ENCODE assay signal across 19 cellular contexts in the genomic region with DNA sequence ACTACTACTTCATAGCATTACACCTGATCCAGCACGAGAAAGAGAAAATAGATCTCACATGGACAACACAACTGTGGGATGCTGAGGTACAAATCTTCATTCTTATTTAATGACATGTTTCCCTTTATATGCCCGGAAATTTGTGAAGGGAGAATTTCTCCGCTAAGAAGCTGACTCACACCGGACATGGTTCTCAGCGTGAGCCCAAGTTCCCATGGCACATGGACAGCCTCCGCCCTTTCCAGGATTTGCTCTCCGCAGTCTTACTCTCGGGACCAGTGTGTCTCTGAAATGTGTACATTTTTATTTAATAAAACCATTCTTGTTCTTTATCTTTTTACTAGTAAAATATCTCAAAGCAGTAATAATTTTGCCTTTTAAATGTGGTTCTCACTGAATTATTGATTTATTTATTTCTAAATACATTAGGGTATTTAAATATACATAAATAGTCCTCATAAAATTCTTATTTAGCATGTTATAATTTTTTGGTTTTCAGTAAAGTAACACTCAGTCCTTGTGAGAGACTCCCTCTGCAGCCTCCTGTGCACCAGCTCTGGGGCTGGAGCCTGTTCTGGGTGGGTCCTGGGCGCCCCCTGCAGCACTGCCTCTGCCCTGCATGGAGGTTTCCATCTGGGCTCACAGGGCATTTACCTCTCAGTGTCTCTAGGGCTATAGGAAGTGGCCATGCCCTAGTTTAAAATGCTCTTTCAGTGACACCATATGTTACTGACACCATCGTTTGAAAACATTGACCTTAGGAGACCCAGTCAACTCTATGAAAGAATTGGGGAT.
A peak's percentile ranks its signal among the peaks of the same experiment; 100 is the strongest.
DNase-seq lines count a peak whose midpoint lies in the region; ATAC-seq, FAIRE-seq and TF ChIP-seq lines count a peak whose summit lies in the region.
"Had no signal": no experiment of that assay in that cellular context is flagged by ENCODE, and none has a peak within 500 bp of the region (broad histone marks: within the 10 kb centered on the region; RNA-seq: fewer than 3 reads in every experiment).

No MANE protein-coding gene starts in this region.

- CTCF ChIA-PET in activated B cell treated with CpG ODN at 0.5 μM for 24 hours (lab: Charles Lee) = no interaction called here

- WGBS in pancreas, 2 donors = 56 to 58% methylated on average over 10 of the region's 10 CpGs

- no peaks in the 10 kb centered on the region for H3K36me3 Mint-ChIP-seq in activated T-cell treated with anti-CD3 and anti-CD28 coated beads, Interleukin-2, amount 50 U/mL, for 72 hours (ENCODE audit: insufficient read depth in 2 of 2)
- H3K36me3 Mint-ChIP-seq in activated T-cell treated with anti-CD3 and anti-CD28 coated beads, Interleukin-2, amount 50 U/mL, for 24 hours (ENCODE audit: low read depth) = no peaks in the 10 kb centered on the region
- no peaks in the 10 kb centered on the region for H3K36me3 Mint-ChIP-seq in activated B cell treated with CpG ODN at 0.5 μM for 24 hours (ENCODE audit: low read depth)
- H3K36me3 Mint-ChIP-seq in osteocyte (ENCODE audit: unreplicated experiment) = no peaks in the 10 kb centered on the region
- H3K36me3 Mint-ChIP-seq: activated naive CD8-positive, alpha-beta T cell; natural killer cell treated with Interleukin-12 subunit alpha and Interleukin-12 subunit beta and Interleukin-15 and Interleukin-18, amount 100 ng/mL, for 72 hours had no signal

- H3K4me3 ChIP-seq in Loucy (ENCODE audit: low read length, poor library complexity, severe bottlenecking) (no peak overlapping the region), upper lobe of right lung (no peak overlapping the region), pancreas (no peak overlapping the region)
- H3K4me3 ChIP-seq: cardiac muscle cell, SJSA1, upper lobe of left lung had no signal

- intact Hi-C loops in activated B cell treated with CpG ODN at 0.5 μM for 24 hours (cut with micrococcal nuclease) (no loop called here), upper lobe of right lung (cut with DNase I) (no loop called here), pancreas (cut with DNase I) (no loop called here)

- H3K79me2 ChIP-seq in Loucy (ENCODE audit: insufficient read depth, low read length) = no peaks in the 10 kb centered on the region

- H3K36me3 ChIP-seq in Loucy (ENCODE audit: insufficient read depth, low read length) (no peaks in the 10 kb centered on the region), upper lobe of right lung (no peaks in the 10 kb centered on the region), pancreas (no peaks in the 10 kb centered on the region)
- H3K36me3 ChIP-seq: cardiac muscle cell, SJSA1, upper lobe of left lung had no signal

- no peak overlapping the region for H2AFZ ChIP-seq in Loucy (ENCODE audit: low read length)

- POLR2A ChIA-PET in activated B cell treated with CpG ODN at 0.5 μM for 24 hours (lab: Charles Lee) = no interaction called here

- DNase-seq in activated T-cell treated with anti-CD3 and anti-CD28 coated beads, Interleukin-2, amount 50 U/mL, for 72 hours = no peak
- no peak for DNase-seq in activated T-cell treated with anti-CD3 and anti-CD28 coated beads, Interleukin-2, amount 50 U/mL, for 24 hours
- DNase-seq in activated B cell treated with CpG ODN at 0.5 μM for 24 hours (no peak), upper lobe of right lung (no peak), osteocyte (ENCODE audit: extremely low spot score, unreplicated experiment) (no peak), pancreas (no peak), DMS53 treated with DMSO at 0.1 percent for 48 hours (lab: John Stamatoyannopoulos, UW; ENCODE audit: unreplicated experiment) (no peak)
- DNase-seq: activated CD8-positive, alpha-beta memory T cell treated with anti-CD3 and anti-CD28 coated beads, Interleukin-2, amount 50 U/mL, for 4 hours; endodermal cell; foreskin fibroblast; HFFc6; retina; stimulated activated CD4-positive, alpha-beta T cell treated with anti-CD3 and anti-CD28 coated beads, Interleukin-1b, Interleukin-23, amount 100 ng/mL, for 48 hours had no signal

- H3K9me3 Mint-ChIP-seq in activated T-cell treated with anti-CD3 and anti-CD28 coated beads, Interleukin-2, amount 50 U/mL, for 72 hours = no peaks in the 10 kb centered on the region
- no peaks in the 10 kb centered on the region for H3K9me3 Mint-ChIP-seq in activated T-cell treated with anti-CD3 and anti-CD28 coated beads, Interleukin-2, amount 50 U/mL, for 24 hours
- H3K9me3 Mint-ChIP-seq in activated B cell treated with CpG ODN at 0.5 μM for 24 hours (no peaks in the 10 kb centered on the region), osteocyte (ENCODE audit: unreplicated experiment) (peaks cover 51% of the 10 kb centered on the region)
- H3K9me3 Mint-ChIP-seq: natural killer cell treated with Interleukin-12 subunit alpha and Interleukin-12 subunit beta and Interleukin-15 and Interleukin-18, amount 100 ng/mL, for 72 hours had no signal

- H3F3A ChIP-seq in Loucy (ENCODE audit: low read depth) = no peaks in the 10 kb centered on the region

- no peak overlapping the region for H3K4me2 ChIP-seq in Loucy (ENCODE audit: low read depth, low read length, poor library complexity, severe bottlenecking)

- TF ChIP-seq CTCF in Loucy (conservative IDR thresholded peaks at IDR 0.05; ENCODE audit: low read length) = peak; percentile 83
- no peak for TF ChIP-seq CTCF in activated B cell treated with CpG ODN at 0.5 μM for 24 hours (IDR thresholded peaks at IDR 0.05)
- no peak for TF ChIP-seq CTCF in upper lobe of right lung (IDR thresholded peaks at IDR 0.05)
- no peak for TF ChIP-seq CTCF in osteocyte (IDR thresholded peaks at IDR 0.05)
- no peak for TF ChIP-seq CTCF in pancreas (IDR thresholded peaks at IDR 0.05)

- H3K4me1 Mint-ChIP-seq in activated T-cell treated with anti-CD3 and anti-CD28 coated beads, Interleukin-2, amount 50 U/mL, for 72 hours (ENCODE audit: low read depth) = no peaks in the 10 kb centered on the region
- no peaks in the 10 kb centered on the region for H3K4me1 Mint-ChIP-seq in activated T-cell treated with anti-CD3 and anti-CD28 coated beads, Interleukin-2, amount 50 U/mL, for 24 hours (ENCODE audit: low read depth)
- H3K4me1 Mint-ChIP-seq in activated B cell treated with CpG ODN at 0.5 μM for 24 hours (peaks cover 21% of the 10 kb centered on the region), osteocyte (ENCODE audit: unreplicated experiment) (no peaks in the 10 kb centered on the region)
- H3K4me1 Mint-ChIP-seq: endodermal cell had no signal

- H3K27ac Mint-ChIP-seq in activated T-cell treated with anti-CD3 and anti-CD28 coated beads, Interleukin-2, amount 50 U/mL, for 72 hours = no peak overlapping the region
- H3K27ac Mint-ChIP-seq in activated T-cell treated with anti-CD3 and anti-CD28 coated beads, Interleukin-2, amount 50 U/mL, for 24 hours = no peak overlapping the region
- H3K27ac Mint-ChIP-seq in activated B cell treated with CpG ODN at 0.5 μM for 24 hours = no peak overlapping the region
- no peak overlapping the region for H3K27ac Mint-ChIP-seq in osteocyte (ENCODE audit: unreplicated experiment)
- H3K27ac Mint-ChIP-seq: activated naive CD8-positive, alpha-beta T cell; endodermal cell; HFFc6; natural killer cell treated with Interleukin-12 subunit alpha and Interleukin-12 subunit beta and Interleukin-15 and Interleukin-18, amount 100 ng/mL, for 72 hours had no signal

- peak; percentile 72 to 76 for ATAC-seq in activated T-cell treated with anti-CD3 and anti-CD28 coated beads, Interleukin-2, amount 50 U/mL, for 72 hours (replicated peaks in 1 of 2)
- peak; percentile 74 for ATAC-seq in activated B cell treated with CpG ODN at 0.5 μM for 24 hours (ENCODE audit: low read depth)
- peak; percentile 43 for ATAC-seq in upper lobe of right lung
- ATAC-seq in pancreas = no peak

- H4K20me1 ChIP-seq in Loucy (ENCODE audit: insufficient read depth, low read length, poor library complexity, severe bottlenecking) = no peaks in the 10 kb centered on the region

- H3K9me2 ChIP-seq in Loucy (replicated peaks; ENCODE audit: low read depth, low read length) = no peaks in the 10 kb centered on the region

- no peak for FAIRE-seq in pancreas (lab: Jason Lieb, UNC)

- H3K4me3 Mint-ChIP-seq in activated T-cell treated with anti-CD3 and anti-CD28 coated beads, Interleukin-2, amount 50 U/mL, for 72 hours = no peak overlapping the region
- no peak overlapping the region for H3K4me3 Mint-ChIP-seq in activated T-cell treated with anti-CD3 and anti-CD28 coated beads, Interleukin-2, amount 50 U/mL, for 24 hours
- H3K4me3 Mint-ChIP-seq in activated B cell treated with CpG ODN at 0.5 μM for 24 hours (no peak overlapping the region), osteocyte (ENCODE audit: unreplicated experiment) (no peak overlapping the region)
- H3K4me3 Mint-ChIP-seq: activated naive CD8-positive, alpha-beta T cell; endodermal cell; HFFc6; natural killer cell treated with Interleukin-12 subunit alpha and Interleukin-12 subunit beta and Interleukin-15 and Interleukin-18, amount 100 ng/mL, for 72 hours had no signal

- H3K9ac ChIP-seq in Loucy (ENCODE audit: low read depth, low read length, poor library complexity, severe bottlenecking) = no peak overlapping the region

- H3K9me3 ChIP-seq in Loucy (ENCODE audit: insufficient read depth, low read depth, low read length) (no peaks in the 10 kb centered on the region), upper lobe of right lung (no peaks in the 10 kb centered on the region), pancreas (no peaks in the 10 kb centered on the region)
- H3K9me3 ChIP-seq: SJSA1, upper lobe of left lung had no signal

- H3K4me1 ChIP-seq in Loucy (ENCODE audit: insufficient read depth, low read length, poor library complexity, severe bottlenecking) = peaks cover 54% of the 10 kb centered on the region
- no peaks in the 10 kb centered on the region for H3K4me1 ChIP-seq in upper lobe of right lung
- no peaks in the 10 kb centered on the region for H3K4me1 ChIP-seq in pancreas
- H3K4me1 ChIP-seq: SJSA1, upper lobe of left lung had no signal

- peaks cover 26% of the 10 kb centered on the region for H3K27me3 Mint-ChIP-seq in activated T-cell treated with anti-CD3 and anti-CD28 coated beads, Interleukin-2, amount 50 U/mL, for 72 hours (ENCODE audit: low read depth)
- H3K27me3 Mint-ChIP-seq in activated T-cell treated with anti-CD3 and anti-CD28 coated beads, Interleukin-2, amount 50 U/mL, for 24 hours = peaks cover 33% of the 10 kb centered on the region
- H3K27me3 Mint-ChIP-seq in activated B cell treated with CpG ODN at 0.5 μM for 24 hours (peaks cover 17% of the 10 kb centered on the region), osteocyte (ENCODE audit: unreplicated experiment) (no peaks in the 10 kb centered on the region)

- no peak overlapping the region for H3K27ac ChIP-seq in upper lobe of right lung
- no peak overlapping the region for H3K27ac ChIP-seq in pancreas
- H3K27ac ChIP-seq: cardiac muscle cell, SJSA1, upper lobe of left lung had no signal

- no peaks in the 10 kb centered on the region for H3K27me3 ChIP-seq in Loucy (ENCODE audit: insufficient read depth, low read length, poor library complexity, severe bottlenecking)
- peaks cover 13% of the 10 kb centered on the region for H3K27me3 ChIP-seq in upper lobe of right lung
- H3K27me3 ChIP-seq in pancreas = peaks cover 0 to 7% (median 0%) of the 10 kb centered on the region in 4 donors
- H3K27me3 ChIP-seq: cardiac muscle cell, SJSA1, upper lobe of left lung had no signal

Comparison
In these comparisons a context has a peak if more than half of its experiments do, and no peak if none do; other contexts are left out.
1. ATAC-seq: peak in activated T-cell treated with anti-CD3 and anti-CD28 coated beads, Interleukin-2, amount 50 U/mL, for 72 hours (2 of 2), activated B cell treated with CpG ODN at 0.5 μM for 24 hours (single experiment) and upper lobe of right lung (single experiment); none in pancreas (0 of 4).